22 cellular contexts compared by ENCODE assay signal in the genomic region with DNA sequence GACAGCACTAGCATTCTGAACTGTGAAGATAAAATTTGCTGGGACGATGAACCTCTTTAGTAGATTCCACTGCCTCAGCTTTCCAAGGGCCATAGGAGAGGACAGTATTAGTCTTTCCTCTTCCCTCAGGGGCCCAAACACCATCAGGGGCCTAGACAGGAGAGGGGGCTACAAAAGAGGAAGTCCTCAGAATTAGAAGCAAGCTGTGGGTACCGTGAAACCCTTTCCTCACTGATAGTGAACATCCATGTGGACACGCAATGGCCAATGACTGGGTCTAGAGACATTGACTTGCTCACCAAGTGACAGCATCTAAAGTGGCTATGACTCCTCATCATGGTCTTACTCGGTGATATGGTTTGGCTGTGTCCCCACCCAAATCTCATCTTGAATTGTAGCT.
"Had no signal": no experiment of that assay in that cellular context is flagged by ENCODE, and none has a peak within 500 bp of the region (broad histone marks: within the 10 kb centered on the region; RNA-seq: fewer than 3 reads in every experiment).

No MANE protein-coding gene starts in this region.

- H3K36me3 ChIP-seq: adrenal gland, SJSA1 had no signal

- H3K36me3 Mint-ChIP-seq: activated naive CD8-positive, alpha-beta T cell treated with anti-CD3 and anti-CD28 coated beads, Interleukin-2, amount 10 ng/mL, durations not matched to agents 7 days and 5 days had no signal

- H3K4me3 ChIP-seq: adrenal gland, SJSA1 had no signal

- H3K4me3 Mint-ChIP-seq: activated CD4-positive, alpha-beta T cell treated with anti-CD3 and anti-CD28 coated beads for 36 hours; activated CD8-positive, alpha-beta T cell treated with anti-CD3 and anti-CD28 coated beads for 36 hours; activated naive CD8-positive, alpha-beta T cell treated with anti-CD3 and anti-CD28 coated beads, Interleukin-2, amount 10 ng/mL, durations not matched to agents 7 days and 5 days; activated T-cell treated with anti-CD3 and anti-CD28 coated beads, Interleukin-2, amount 50 U/mL, for 72 hours; T-helper 17 cell had no signal

- H3K27ac Mint-ChIP-seq: activated CD4-positive, alpha-beta T cell treated with anti-CD3 and anti-CD28 coated beads for 36 hours; activated CD8-positive, alpha-beta T cell treated with anti-CD3 and anti-CD28 coated beads for 36 hours; activated naive CD8-positive, alpha-beta T cell treated with anti-CD3 and anti-CD28 coated beads, Interleukin-2, amount 10 ng/mL, durations not matched to agents 7 days and 5 days; activated T-cell treated with anti-CD3 and anti-CD28 coated beads, Interleukin-2, amount 50 U/mL, for 72 hours; activated T-helper 2 cell treated with anti-CD3 and anti-CD28 coated beads, Interferon-gamma antibody, Interleukin-2, Interleukin-4, amounts not matched to agents 10 μg/mL and 5 μg/mL and 100 μg/mL, durations not matched to agents 14 hours and 24 hours and 36 hours; T-helper 17 cell had no signal

- H3K4me1 ChIP-seq: adrenal gland, SJSA1 had no signal

- H3K27me3 ChIP-seq: adrenal gland, SJSA1 had no signal

- H3K27ac ChIP-seq: adrenal gland, SJSA1 had no signal

- ATAC-seq: activated CD4-positive, alpha-beta T cell treated with anti-CD3 and anti-CD28 coated beads for 36 hours; activated CD8-positive, alpha-beta T cell treated with anti-CD3 and anti-CD28 coated beads for 36 hours; activated T-cell treated with anti-CD3 and anti-CD28 coated beads, Interleukin-2, amount 50 U/mL, for 72 hours; PC-3 had no signal

- H3K9me3 Mint-ChIP-seq: activated CD8-positive, alpha-beta T cell treated with anti-CD3 and anti-CD28 coated beads for 36 hours; activated T-helper 2 cell treated with anti-CD3 and anti-CD28 coated beads, Interferon-gamma antibody, Interleukin-2, Interleukin-4, amounts not matched to agents 10 μg/mL and 5 μg/mL and 100 μg/mL, durations not matched to agents 14 hours and 24 hours and 36 hours had no signal

- H3K4me1 Mint-ChIP-seq: activated CD4-positive, alpha-beta T cell treated with anti-CD3 and anti-CD28 coated beads for 36 hours had no signal

- DNase-seq: activated CD4-positive, alpha-beta T cell treated with anti-CD3 and anti-CD28 coated beads for 36 hours; activated CD4-positive, alpha-beta T cell treated with anti-CD3 and anti-CD28 coated beads, Interleukin-2, amount 50 U/mL, for 1 hour; activated CD8-positive, alpha-beta memory T cell treated with anti-CD3 and anti-CD28 coated beads, Interleukin-2, amount 50 U/mL, for 4 hours; activated CD8-positive, alpha-beta T cell treated with anti-CD3 and anti-CD28 coated beads for 36 hours; activated naive CD4-positive, alpha-beta T cell treated with anti-CD3 and anti-CD28 coated beads, Interleukin-2, amount 50 U/mL, for 16 hours; activated naive CD8-positive, alpha-beta T cell treated with anti-CD3 and anti-CD28 coated beads, Interleukin-2, amount 10 ng/mL, durations not matched to agents 7 days and 5 days; activated T-cell treated with anti-CD3 and anti-CD28 coated beads, Interleukin-2, amount 50 U/mL, for 72 hours; adrenal gland; anterior cingulate cortex; central memory CD4-positive, alpha-beta T cell; MM.1S; NCI-H1105; NCI-H1436; NCI-H1694 treated with DMSO at 0.1 percent for 48 hours; NCI-H2029 treated with DMSO at 0.1 percent for 48 hours; NCI-H524; PC-3; SHP77; T-helper 17 cell; T-helper 9 cell had no signal

- H3K9me3 ChIP-seq: adrenal gland, SJSA1 had no signal
